In genomic region chr15:96889734-96890480, GRCh38 we compare ENCODE assay signal across 9 cellular contexts.
DNase-seq lines count a peak whose midpoint lies in the region; ATAC-seq and TF ChIP-seq lines count a peak whose summit lies in the region.
"Had no signal": no experiment of that assay in that cellular context is flagged by ENCODE, and none has a peak within 500 bp of the region (broad histone marks: within the 10 kb centered on the region; RNA-seq: fewer than 3 reads in every experiment).

No MANE protein-coding gene starts in this region.

- intact Hi-C loops in sigmoid colon (cut with DNase I): loop anchor here (5.0 kb wide), 2 partner anchors 533 to 563 kb away; no protein-coding TSS in a partner anchor
- intact Hi-C loops in posterior cingulate gyrus (cut with DNase I): loop anchor here (5.0 kb wide), 2 partner anchors 533 to 1633 kb away; no protein-coding TSS in a partner anchor

- H3K79me2 ChIP-seq in MM.1S (ENCODE audit: low read length): no peaks in the 10 kb centered on the region

- H3K27me3 ChIP-seq in MM.1S (replicated peaks; ENCODE audit: insufficient read depth, low read length): no peaks in the 10 kb centered on the region
- H3K27me3 ChIP-seq in effector memory CD4-positive, alpha-beta T cell (replicated peaks; ENCODE audit: control insufficient read depth, insufficient read depth, low read length, poor library complexity, severe bottlenecking): no peaks in the 10 kb centered on the region
- no peaks in the 10 kb centered on the region for H3K27me3 ChIP-seq in sigmoid colon

- H4K20me1 ChIP-seq in MM.1S (ENCODE audit: insufficient read depth, low read length): no peaks in the 10 kb centered on the region

- H3K4me3 ChIP-seq in MM.1S (ENCODE audit: low read length): peak overlapping the region; percentile 60
- peak overlapping the region; percentile 30 for H3K4me3 ChIP-seq in effector memory CD4-positive, alpha-beta T cell (ENCODE audit: insufficient read depth, low read depth, low read length, poor library complexity, severe bottlenecking)
- H3K4me3 ChIP-seq in sigmoid colon: peak overlapping the region; percentile 19 to 43 (median 40)

- DNase-seq in MM.1S (peak; percentile 38), sigmoid colon (no peak), posterior cingulate gyrus (no peak), NCI-H1105 treated with DMSO at 0.1 percent for 48 hours (lab: John Stamatoyannopoulos, UW) (no peak), midbrain (lab: John Stamatoyannopoulos, UW) (no peak)
- DNase-seq in effector memory CD4-positive, alpha-beta T cell: no peak

- ATAC-seq in GM18519 (IDR thresholded peaks at IDR 0.05; ENCODE audit: low FRiP score, unreplicated experiment) (peak; percentile 56), GM19467 (IDR thresholded peaks at IDR 0.05; ENCODE audit: unreplicated experiment) (no peak)
- ATAC-seq: HCT116 had no signal

- H3K4me2 ChIP-seq in MM.1S (ENCODE audit: low read depth, low read length): peak overlapping the region; percentile 86

- H3K36me3 ChIP-seq in MM.1S (replicated peaks; ENCODE audit: insufficient read depth, low read length): no peaks in the 10 kb centered on the region
- no peaks in the 10 kb centered on the region for H3K36me3 ChIP-seq in effector memory CD4-positive, alpha-beta T cell (ENCODE audit: control insufficient read depth, insufficient read depth, low read length)
- H3K36me3 ChIP-seq in sigmoid colon: no peaks in the 10 kb centered on the region

- WGBS in sigmoid colon, 2 donors: 11 to 40% methylated on average over 6 of the region's 6 CpGs

- peak overlapping the region; percentile 46; the same call in 1 of the 2 replicates for H3K9ac ChIP-seq in MM.1S (ENCODE audit: low read length)

- H3K4me1 ChIP-seq in MM.1S (ENCODE audit: low read length): no peaks in the 10 kb centered on the region
- no peaks in the 10 kb centered on the region for H3K4me1 ChIP-seq in effector memory CD4-positive, alpha-beta T cell (ENCODE audit: control insufficient read depth, insufficient read depth, low read length, poor library complexity, severe bottlenecking)
- peaks cover 0 to 7% (median 0%) of the 10 kb centered on the region in 4 donors for H3K4me1 ChIP-seq in sigmoid colon

- peak overlapping the region; percentile 93 for H2AFZ ChIP-seq in MM.1S (ENCODE audit: low read length)

- no peaks in the 10 kb centered on the region for H3F3A ChIP-seq in MM.1S (ENCODE audit: insufficient read depth, low read length)

- no peak for TF ChIP-seq POLR2A in sigmoid colon (IDR thresholded peaks at IDR 0.05)

- H3K9me2 ChIP-seq in MM.1S (replicated peaks; ENCODE audit: insufficient read depth, low read length): no peaks in the 10 kb centered on the region

- H3K9me3 ChIP-seq in MM.1S (replicated peaks; ENCODE audit: insufficient read depth, low read length) (no peaks in the 10 kb centered on the region), sigmoid colon (no peaks in the 10 kb centered on the region)
- no peaks in the 10 kb centered on the region for H3K9me3 ChIP-seq in effector memory CD4-positive, alpha-beta T cell (ENCODE audit: control insufficient read depth, low read length)

- TF ChIP-seq EP300 in sigmoid colon (IDR thresholded peaks at IDR 0.05): no peak

- TF ChIP-seq CTCF in MM.1S (IDR thresholded peaks at IDR 0.05; ENCODE audit: low read length): no peak
- TF ChIP-seq CTCF in sigmoid colon (IDR thresholded peaks at IDR 0.05): no peak

- H3K27ac ChIP-seq in MM.1S (ENCODE audit: low read length) (no peak overlapping the region), sigmoid colon (peak overlapping the region; percentile 6 to 47 (median 34))
- H3K27ac ChIP-seq in effector memory CD4-positive, alpha-beta T cell (ENCODE audit: insufficient read depth, low read length, poor library complexity, severe bottlenecking): no peak overlapping the region

Comparison
In these comparisons a context has a peak if more than half of its experiments do, and no peak if none do; other contexts are left out.
1. H3K27ac ChIP-seq: peak in sigmoid colon (4 of 4); none in MM.1S (single experiment) and effector memory CD4-positive, alpha-beta T cell (single experiment).
2. Peak in every context shown above with its lines, with median percentiles within 50 percentile points of each other: H3K4me3 ChIP-seq.